Comparison of ENCODE assay signal across 1 cellular context in the genomic region with DNA sequence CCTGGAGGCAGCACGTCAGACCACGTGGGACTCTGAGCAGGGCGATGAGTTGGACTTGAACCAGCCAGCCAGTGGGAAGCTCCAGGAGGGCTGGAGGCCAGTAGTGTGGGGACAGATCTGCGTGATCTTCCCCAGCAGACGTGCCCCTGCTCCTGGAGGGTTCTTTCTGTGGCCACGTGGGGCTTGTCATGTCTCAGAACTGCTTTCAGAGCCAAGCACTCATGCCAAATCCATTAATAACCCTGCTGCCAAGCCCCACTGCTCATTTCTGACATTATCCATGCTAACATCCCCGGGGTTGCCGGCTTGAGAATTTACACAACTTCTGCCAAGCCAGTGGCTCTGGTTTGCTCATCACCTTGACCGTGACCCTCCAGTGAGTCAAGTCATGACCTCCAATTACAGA.
TF ChIP-seq lines count a peak whose summit lies in the region.

No MANE protein-coding gene starts in this region.

TF ChIP-seq in H1, 55 proteins besides CTCF, POLR2A, EP300 and RAD21:
- TF ChIP-seq RXRA (IDR thresholded peaks at IDR 0.05; ENCODE audit: insufficient read depth, low read depth, low read length) (no peak), YY1 (IDR thresholded peaks at IDR 0.05; ENCODE audit: low read depth, low read length) (no peak)
- TF ChIP-seq, protein P1, sequence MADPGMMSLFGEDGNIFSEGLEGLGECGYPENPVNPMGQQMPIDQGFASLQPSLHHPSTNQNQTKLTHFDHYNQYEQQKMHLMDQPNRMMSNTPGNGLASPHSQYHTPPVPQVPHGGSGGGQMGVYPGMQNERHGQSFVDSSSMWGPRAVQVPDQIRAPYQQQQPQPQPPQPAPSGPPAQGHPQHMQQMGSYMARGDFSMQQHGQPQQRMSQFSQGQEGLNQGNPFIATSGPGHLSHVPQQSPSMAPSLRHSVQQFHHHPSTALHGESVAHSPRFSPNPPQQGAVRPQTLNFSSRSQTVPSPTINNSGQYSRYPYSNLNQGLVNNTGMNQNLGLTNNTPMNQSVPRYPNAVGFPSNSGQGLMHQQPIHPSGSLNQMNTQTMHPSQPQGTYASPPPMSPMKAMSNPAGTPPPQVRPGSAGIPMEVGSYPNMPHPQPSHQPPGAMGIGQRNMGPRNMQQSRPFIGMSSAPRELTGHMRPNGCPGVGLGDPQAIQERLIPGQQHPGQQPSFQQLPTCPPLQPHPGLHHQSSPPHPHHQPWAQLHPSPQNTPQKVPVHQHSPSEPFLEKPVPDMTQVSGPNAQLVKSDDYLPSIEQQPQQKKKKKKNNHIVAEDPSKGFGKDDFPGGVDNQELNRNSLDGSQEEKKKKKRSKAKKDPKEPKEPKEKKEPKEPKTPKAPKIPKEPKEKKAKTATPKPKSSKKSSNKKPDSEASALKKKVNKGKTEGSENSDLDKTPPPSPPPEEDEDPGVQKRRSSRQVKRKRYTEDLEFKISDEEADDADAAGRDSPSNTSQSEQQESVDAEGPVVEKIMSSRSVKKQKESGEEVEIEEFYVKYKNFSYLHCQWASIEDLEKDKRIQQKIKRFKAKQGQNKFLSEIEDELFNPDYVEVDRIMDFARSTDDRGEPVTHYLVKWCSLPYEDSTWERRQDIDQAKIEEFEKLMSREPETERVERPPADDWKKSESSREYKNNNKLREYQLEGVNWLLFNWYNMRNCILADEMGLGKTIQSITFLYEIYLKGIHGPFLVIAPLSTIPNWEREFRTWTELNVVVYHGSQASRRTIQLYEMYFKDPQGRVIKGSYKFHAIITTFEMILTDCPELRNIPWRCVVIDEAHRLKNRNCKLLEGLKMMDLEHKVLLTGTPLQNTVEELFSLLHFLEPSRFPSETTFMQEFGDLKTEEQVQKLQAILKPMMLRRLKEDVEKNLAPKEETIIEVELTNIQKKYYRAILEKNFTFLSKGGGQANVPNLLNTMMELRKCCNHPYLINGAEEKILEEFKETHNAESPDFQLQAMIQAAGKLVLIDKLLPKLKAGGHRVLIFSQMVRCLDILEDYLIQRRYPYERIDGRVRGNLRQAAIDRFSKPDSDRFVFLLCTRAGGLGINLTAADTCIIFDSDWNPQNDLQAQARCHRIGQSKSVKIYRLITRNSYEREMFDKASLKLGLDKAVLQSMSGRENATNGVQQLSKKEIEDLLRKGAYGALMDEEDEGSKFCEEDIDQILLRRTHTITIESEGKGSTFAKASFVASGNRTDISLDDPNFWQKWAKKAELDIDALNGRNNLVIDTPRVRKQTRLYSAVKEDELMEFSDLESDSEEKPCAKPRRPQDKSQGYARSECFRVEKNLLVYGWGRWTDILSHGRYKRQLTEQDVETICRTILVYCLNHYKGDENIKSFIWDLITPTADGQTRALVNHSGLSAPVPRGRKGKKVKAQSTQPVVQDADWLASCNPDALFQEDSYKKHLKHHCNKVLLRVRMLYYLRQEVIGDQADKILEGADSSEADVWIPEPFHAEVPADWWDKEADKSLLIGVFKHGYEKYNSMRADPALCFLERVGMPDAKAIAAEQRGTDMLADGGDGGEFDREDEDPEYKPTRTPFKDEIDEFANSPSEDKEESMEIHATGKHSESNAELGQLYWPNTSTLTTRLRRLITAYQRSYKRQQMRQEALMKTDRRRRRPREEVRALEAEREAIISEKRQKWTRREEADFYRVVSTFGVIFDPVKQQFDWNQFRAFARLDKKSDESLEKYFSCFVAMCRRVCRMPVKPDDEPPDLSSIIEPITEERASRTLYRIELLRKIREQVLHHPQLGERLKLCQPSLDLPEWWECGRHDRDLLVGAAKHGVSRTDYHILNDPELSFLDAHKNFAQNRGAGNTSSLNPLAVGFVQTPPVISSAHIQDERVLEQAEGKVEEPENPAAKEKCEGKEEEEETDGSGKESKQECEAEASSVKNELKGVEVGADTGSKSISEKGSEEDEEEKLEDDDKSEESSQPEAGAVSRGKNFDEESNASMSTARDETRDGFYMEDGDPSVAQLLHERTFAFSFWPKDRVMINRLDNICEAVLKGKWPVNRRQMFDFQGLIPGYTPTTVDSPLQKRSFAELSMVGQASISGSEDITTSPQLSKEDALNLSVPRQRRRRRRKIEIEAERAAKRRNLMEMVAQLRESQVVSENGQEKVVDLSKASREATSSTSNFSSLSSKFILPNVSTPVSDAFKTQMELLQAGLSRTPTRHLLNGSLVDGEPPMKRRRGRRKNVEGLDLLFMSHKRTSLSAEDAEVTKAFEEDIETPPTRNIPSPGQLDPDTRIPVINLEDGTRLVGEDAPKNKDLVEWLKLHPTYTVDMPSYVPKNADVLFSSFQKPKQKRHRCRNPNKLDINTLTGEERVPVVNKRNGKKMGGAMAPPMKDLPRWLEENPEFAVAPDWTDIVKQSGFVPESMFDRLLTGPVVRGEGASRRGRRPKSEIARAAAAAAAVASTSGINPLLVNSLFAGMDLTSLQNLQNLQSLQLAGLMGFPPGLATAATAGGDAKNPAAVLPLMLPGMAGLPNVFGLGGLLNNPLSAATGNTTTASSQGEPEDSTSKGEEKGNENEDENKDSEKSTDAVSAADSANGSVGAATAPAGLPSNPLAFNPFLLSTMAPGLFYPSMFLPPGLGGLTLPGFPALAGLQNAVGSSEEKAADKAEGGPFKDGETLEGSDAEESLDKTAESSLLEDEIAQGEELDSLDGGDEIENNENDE (IDR thresholded peaks at IDR 0.05; ENCODE audit: insufficient replicate concordance, low read length) = no peak
